In the genomic region with DNA sequence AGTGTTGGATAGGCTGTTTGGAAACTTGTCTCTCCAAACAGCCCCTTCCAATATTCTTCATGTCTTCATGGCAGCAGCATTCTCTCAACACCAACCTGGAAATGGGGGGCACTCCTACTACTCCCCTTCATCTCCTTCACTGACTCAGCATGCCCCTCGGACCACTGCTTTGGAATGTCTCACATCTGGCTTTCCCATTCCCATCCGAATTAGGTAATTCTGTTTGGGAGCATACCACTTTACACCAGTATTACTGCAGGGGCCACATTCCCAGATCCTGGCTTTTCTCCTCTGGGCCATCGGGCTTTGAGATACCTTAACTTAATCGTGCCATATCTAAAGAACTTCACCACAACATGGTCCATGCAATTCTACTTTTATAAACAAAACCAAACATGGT, we compare ENCODE assay signal across 13 cellular contexts.
"Had no signal": no experiment of that assay in that cellular context is flagged by ENCODE, and none has a peak within 500 bp of the region (broad histone marks: within the 10 kb centered on the region; RNA-seq: fewer than 3 reads in every experiment).

No MANE protein-coding gene starts in this region.

- ATAC-seq: esophagus mucosa, sciatic nerve had no signal

- H3K36me3 Mint-ChIP-seq: activated naive CD4-positive, alpha-beta T cell treated with anti-CD3 and anti-CD28 coated beads, Interleukin-2, amount 50 U/mL, for 24 hours; brain; naive thymus-derived CD4-positive, alpha-beta T cell had no signal

- H3K9me3 Mint-ChIP-seq: activated CD4-positive, alpha-beta T cell treated with anti-CD3 and anti-CD28 coated beads, Interleukin-2, amount 10 ng/mL, durations not matched to agents 7 days and 5 days; activated naive CD4-positive, alpha-beta T cell treated with anti-CD3 and anti-CD28 coated beads, Interleukin-2, amount 50 U/mL, for 24 hours; brain had no signal

- H3K27ac Mint-ChIP-seq: activated CD4-positive, alpha-beta T cell treated with anti-CD3 and anti-CD28 coated beads, Interleukin-2, amount 10 ng/mL, durations not matched to agents 7 days and 5 days; brain had no signal

- H3K4me3 Mint-ChIP-seq: activated CD4-positive, alpha-beta T cell treated with anti-CD3 and anti-CD28 coated beads, Interleukin-2, amount 10 ng/mL, durations not matched to agents 7 days and 5 days; activated naive CD4-positive, alpha-beta T cell treated with anti-CD3 and anti-CD28 coated beads, Interleukin-2, amount 50 U/mL, for 24 hours; brain had no signal

- H3K27me3 Mint-ChIP-seq: activated naive CD4-positive, alpha-beta T cell treated with anti-CD3 and anti-CD28 coated beads, Interleukin-2, amount 50 U/mL, for 24 hours; brain had no signal

- DNase-seq: activated CD4-positive, alpha-beta T cell treated with anti-CD3 and anti-CD28 coated beads, Interleukin-2, amount 10 ng/mL, durations not matched to agents 7 days and 5 days; activated CD8-positive, alpha-beta memory T cell treated with anti-CD3 and anti-CD28 coated beads for 24 hours; activated T-cell treated with anti-CD3 and anti-CD28 coated beads for 4 hours; amygdala; cerebellar nuclear complex; hippocampal formation; kidney glomerular epithelial cell; midbrain had no signal
